Comparison of ENCODE assay signal across 20 cellular contexts in the genomic region with DNA sequence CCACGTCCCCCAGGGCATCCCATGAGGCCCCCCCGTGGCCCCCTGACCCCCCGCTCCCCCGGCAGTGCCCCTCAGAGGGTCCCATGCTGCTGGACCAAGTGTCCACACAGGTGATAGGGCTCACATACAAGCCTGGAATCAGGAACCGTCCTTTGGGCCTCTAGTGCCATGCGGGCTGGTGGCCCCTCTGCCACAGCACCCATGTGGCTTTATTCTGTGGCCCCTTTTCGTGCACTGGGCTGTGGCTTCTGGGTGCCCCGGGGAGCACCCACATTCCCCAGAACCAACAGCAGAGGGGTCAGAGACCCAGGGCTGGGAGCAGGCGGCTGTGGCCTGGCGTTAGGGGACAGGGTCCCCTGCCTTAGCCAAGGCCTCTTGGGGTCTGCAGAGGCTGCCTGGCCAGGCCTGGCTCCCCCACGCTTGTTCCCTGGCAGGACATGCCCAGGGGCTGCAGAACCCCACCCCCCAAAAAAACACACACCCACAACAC. TPM values are rescaled to one million over a fixed set of nuclear protein-coding genes. Genes with fewer than 3 reads are reported as not detected.
DNase-seq lines count a peak whose midpoint lies in the region; ATAC-seq and TF ChIP-seq lines count a peak whose summit lies in the region.
"Had no signal": no experiment of that assay in that cellular context is flagged by ENCODE, and none has a peak within 500 bp of the region (broad histone marks: within the 10 kb centered on the region; RNA-seq: fewer than 3 reads in every experiment).

No MANE protein-coding gene starts in this region.

- H3K36me3 ChIP-seq in cardiac muscle cell (peaks cover 27% of the 10 kb centered on the region), left ventricle myocardium inferior (peaks cover 44% of the 10 kb centered on the region), left lung (peaks cover 0 to 61% of the 10 kb centered on the region in 2 donors), prostate gland (no peaks in the 10 kb centered on the region)
- H3K36me3 ChIP-seq in effector memory CD4-positive, alpha-beta T cell (ENCODE audit: control insufficient read depth, insufficient read depth, low read length): no peaks in the 10 kb centered on the region

- ATAC-seq in left lung (no peak), HG03280 (IDR thresholded peaks at IDR 0.05; ENCODE audit: unreplicated experiment) (no peak)
- ATAC-seq: PC-3 had no signal

- intact Hi-C loops in left ventricle myocardium inferior (cut with micrococcal nuclease) (no loop called here), left lung (cut with DNase I) (no loop called here), prostate gland (cut with DNase I) (no loop called here)

- no peak for TF ChIP-seq POLR2A in prostate gland (IDR thresholded peaks at IDR 0.05)

- DNase-seq in cardiac muscle cell (ENCODE audit: low read depth in 1 of 2, low spot score in 1 of 2) (no peak), left ventricle myocardium inferior (no peak), left lung (peak; percentile 28 to 39), prostate gland (ENCODE audit: low spot score) (no peak), cerebellum (ENCODE audit: low spot score) (no peak)
- no peak for DNase-seq in effector memory CD4-positive, alpha-beta T cell
- DNase-seq: CD4-positive, alpha-beta T cell; HFFc6; Kasumi-1; MG63; NCI-H1048; NCI-H1436; NCI-H1930; NCI-H345; NCI-H524 treated with DMSO at 0.1 percent for 48 hours; PC-3; RPMI8226 had no signal

- H3K27ac ChIP-seq in cardiac muscle cell (peak overlapping the region; percentile 34), left ventricle myocardium inferior (replicated peaks) (no peak overlapping the region), left lung (no peak overlapping the region), prostate gland (peak overlapping the region; percentile 26 to 92)
- H3K27ac ChIP-seq in effector memory CD4-positive, alpha-beta T cell (ENCODE audit: insufficient read depth, low read length, poor library complexity, severe bottlenecking): no peak overlapping the region
- H3K27ac ChIP-seq: HL-60 had no signal

- WGBS in prostate gland: 94% methylated on average over 11 of the region's 11 CpGs

- H3K27me3 ChIP-seq in cardiac muscle cell (no peaks in the 10 kb centered on the region), left ventricle myocardium inferior (ENCODE audit: low read depth) (no peaks in the 10 kb centered on the region), left lung (no peaks in the 10 kb centered on the region), prostate gland (replicated peaks; ENCODE audit: insufficient read depth) (no peaks in the 10 kb centered on the region)
- H3K27me3 ChIP-seq in effector memory CD4-positive, alpha-beta T cell (replicated peaks; ENCODE audit: control insufficient read depth, insufficient read depth, low read length, poor library complexity, severe bottlenecking): no peaks in the 10 kb centered on the region
- H3K27me3 ChIP-seq: MG63 had no signal

- H3K9me3 ChIP-seq in cardiac muscle cell (ENCODE audit: low read depth): no peaks in the 10 kb centered on the region
- no peaks in the 10 kb centered on the region for H3K9me3 ChIP-seq in left ventricle myocardium inferior (replicated peaks)
- no peaks in the 10 kb centered on the region for H3K9me3 ChIP-seq in left lung
- H3K9me3 ChIP-seq in prostate gland: no peaks in the 10 kb centered on the region
- H3K9me3 ChIP-seq in effector memory CD4-positive, alpha-beta T cell (ENCODE audit: control insufficient read depth, low read length): no peaks in the 10 kb centered on the region
- H3K9me3 ChIP-seq: Caco-2, MG63 had no signal

- TF ChIP-seq CTCF in cardiac muscle cell (IDR thresholded peaks at IDR 0.05; ENCODE audit: low read depth, low read length) (no peak), left ventricle myocardium inferior (IDR thresholded peaks at IDR 0.05; ENCODE audit: borderline replicate concordance) (no peak), left lung (IDR thresholded peaks at IDR 0.05) (no peak), prostate gland (IDR thresholded peaks at IDR 0.05) (no peak)

- H3K4me3 ChIP-seq in cardiac muscle cell (no peak overlapping the region), left ventricle myocardium inferior (no peak overlapping the region), left lung (no peak overlapping the region), prostate gland (no peak overlapping the region)
- H3K4me3 ChIP-seq in effector memory CD4-positive, alpha-beta T cell (ENCODE audit: insufficient read depth, low read depth, low read length, poor library complexity, severe bottlenecking): no peak overlapping the region
- H3K4me3 ChIP-seq: MG63 had no signal

- no peaks in the 10 kb centered on the region for H3K4me1 ChIP-seq in cardiac muscle cell (ENCODE audit: low read depth)
- H3K4me1 ChIP-seq in left ventricle myocardium inferior: no peaks in the 10 kb centered on the region
- H3K4me1 ChIP-seq in left lung: peaks cover 7 to 15% of the 10 kb centered on the region in 2 donors
- H3K4me1 ChIP-seq in prostate gland (replicated peaks): peaks cover 33% of the 10 kb centered on the region
- H3K4me1 ChIP-seq in effector memory CD4-positive, alpha-beta T cell (ENCODE audit: control insufficient read depth, insufficient read depth, low read length, poor library complexity, severe bottlenecking): no peaks in the 10 kb centered on the region

RNA-seq across cellular contexts. Expression of a gene that starts 31.7 kb away (rescaled TPM):
- 19.5 and 25.4 TPM in 2 replicates for total RNA-seq in cardiac muscle cell
- polyA plus RNA-seq in cardiac muscle cell: 35.1 and 50.3 TPM in 2 replicates
- 4.9 TPM for total RNA-seq in left ventricle myocardium inferior
- 10 to 100 TPM; 32.7 to 50.4 TPM for total RNA-seq in left lung
- total RNA-seq in prostate gland: 10 to 100 TPM; 12.2 to 15.5 TPM
- 26.4 TPM for total RNA-seq in cerebellum

Comparison
In these comparisons a context has a peak if more than half of its experiments do, and no peak if none do; other contexts are left out.
1. H3K27ac ChIP-seq: peak in cardiac muscle cell (single experiment) and prostate gland (2 of 2); none in left ventricle myocardium inferior (single experiment), left lung (0 of 2) and effector memory CD4-positive, alpha-beta T cell (single experiment).
2. DNase-seq: peak in left lung (2 of 2); none in cardiac muscle cell (0 of 2), left ventricle myocardium inferior (single experiment), prostate gland (single experiment), effector memory CD4-positive, alpha-beta T cell (0 of 3) and cerebellum (single experiment).